8 cellular contexts compared by ENCODE assay signal in the genomic region with DNA sequence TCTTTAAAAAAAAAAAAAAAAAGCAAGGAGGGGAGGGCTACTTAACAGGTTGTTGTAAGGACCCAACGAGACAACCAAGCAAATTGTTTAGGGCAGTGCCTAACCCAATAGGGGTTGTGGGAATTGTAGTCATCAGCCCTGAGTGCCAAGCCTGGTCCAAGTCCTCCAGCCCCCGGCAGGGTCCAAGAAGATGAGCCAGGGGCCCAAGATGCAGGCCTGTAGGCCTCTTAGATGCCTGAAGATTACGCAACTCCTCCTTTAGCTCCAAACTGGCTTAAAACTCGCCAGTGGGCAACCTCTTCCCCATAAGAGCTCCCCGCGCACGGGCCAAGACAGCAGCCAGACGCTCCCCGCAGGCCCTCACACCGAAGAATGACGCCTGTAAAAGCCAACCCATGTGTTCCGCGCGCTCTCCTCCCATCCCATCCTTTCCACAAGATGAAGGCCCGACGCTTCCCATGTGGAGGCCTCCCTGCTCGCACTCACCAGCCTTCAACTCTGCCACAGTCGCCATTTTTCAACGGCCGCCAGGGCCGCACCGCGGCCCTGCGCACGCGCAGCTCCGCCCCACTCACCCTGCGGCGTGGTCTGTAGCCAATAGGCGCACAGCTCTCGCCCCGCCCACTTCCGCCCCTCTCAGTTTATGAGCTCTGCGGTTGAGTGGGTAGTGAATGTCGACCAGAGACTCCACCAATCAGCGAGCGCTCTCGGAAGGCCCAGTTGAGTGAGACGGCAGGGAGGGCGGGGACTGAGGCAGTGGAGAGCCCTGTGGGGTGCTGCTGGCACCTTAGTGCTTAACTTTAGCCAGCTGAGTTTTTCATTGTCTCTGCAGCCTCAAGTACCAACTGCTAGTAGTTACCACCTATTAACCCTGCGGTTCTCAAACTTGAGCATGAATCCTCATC. TPM values are rescaled to one million over a fixed set of nuclear protein-coding genes. Genes with fewer than 3 reads are reported as not detected.
DNase-seq lines count a peak whose midpoint lies in the region; ATAC-seq, FAIRE-seq and TF ChIP-seq lines count a peak whose summit lies in the region.

TSS of gene CEP20 (minus strand) at position 532 of the 905 bp plus-strand sequence. CDS start at position 514, 18 bp downstream.

- ATAC-seq in HG03457 (IDR thresholded peaks at IDR 0.05; ENCODE audit: unreplicated experiment) (peak; percentile 94), left colon (peak; percentile 99)

- H3K27me3 ChIP-seq in BJ (ENCODE audit: control insufficient read depth, insufficient read depth, low read length), result no peaks in the 10 kb centered on the region
- H3K27me3 ChIP-seq in colonic mucosa, result no peaks in the 10 kb centered on the region

- peak within 1 kb of the TSS; percentile 71 to 96 for H3K9ac ChIP-seq in colonic mucosa (ENCODE audit: low read depth in 2 of 2, low read length in 2 of 2)

- TF ChIP-seq CTCF in BJ (IDR thresholded peaks at IDR 0.05; ENCODE audit: insufficient read depth, low read depth, low read length) (peak; percentile 23; the same call in 1 of the 2 replicates), colonic mucosa (IDR thresholded peaks at IDR 0.05) (no peak)

- CTCF ChIA-PET in BJ (lab: Yijun Ruan, JAX), result interaction anchor here (0.8 to 2.4 kb wide), 5 partner anchors 9 to 239 kb away, joined by 3 to 9 read pairs (median 5); no protein-coding TSS in a partner anchor

- H3K36me3 ChIP-seq in BJ (ENCODE audit: control insufficient read depth, insufficient read depth, low read length) (no peaks in the 10 kb centered on the region), colonic mucosa (no peaks in the 10 kb centered on the region)

- H3K4me3 ChIP-seq in BJ (ENCODE audit: low read depth, low read length), result peak within 1 kb of the TSS; percentile 78
- H3K4me3 ChIP-seq in colonic mucosa, result peak within 1 kb of the TSS; percentile 90

- intact Hi-C loops in colonic mucosa (cut with DNase I), result no loop called here
- intact Hi-C loops in left colon (cut with DNase I, micrococcal nuclease), result no loop called here

- H3K27ac ChIP-seq in colonic mucosa, result peak within 1 kb of the TSS; percentile 73

- H3K4me1 ChIP-seq in colonic mucosa, result peaks cover 5% of the 10 kb centered on the region

- peak; percentile 90 for DNase-seq in BJ (ENCODE audit: low read depth)
- DNase-seq in GM19239 (ENCODE audit: insufficient read length, low spot score), result peak; percentile 93
- peak; percentile 96 for DNase-seq in NCI-H524 treated with DMSO at 0.1 percent for 48 hours (lab: John Stamatoyannopoulos, UW)
- DNase-seq in activated CD4-positive, alpha-beta T cell treated with anti-CD3 and anti-CD28 coated beads for 4 hours, result peak; percentile 100
- DNase-seq in colonic mucosa, result peak; percentile 100
- DNase-seq in left colon, result peak; percentile 100
- DNase-seq in stimulated activated CD4-positive, alpha-beta T cell treated with anti-CD3 and anti-CD28 coated beads, Interleukin-1b, Interleukin-23, amount 100 ng/mL, for 48 hours, result peak; percentile 100

- FAIRE-seq in GM19239 (lab: Jason Lieb, UNC), result peak; percentile 97

- H3K9me3 ChIP-seq in colonic mucosa, result no peaks in the 10 kb centered on the region

- POLR2A ChIA-PET in BJ (lab: Charles Lee), result interaction anchor here (0.6 to 0.9 kb wide), 3 partner anchors 9 to 1478 kb away, joined by 3 to 8 read pairs (median 5); no protein-coding TSS in a partner anchor

RNA-seq across cellular contexts. Expression of gene CEP20, which starts in this region (rescaled TPM):
- 23.6 and 41.2 TPM in 2 replicates for polyA plus RNA-seq in BJ (2011; rRNA removed)
- 8.9 and 12.5 TPM in 2 replicates for polyA minus RNA-seq in BJ (2011; rRNA and poly(A)+ RNA removed)
- 10 to 100 TPM; 23.3 to 31.0 TPM for total RNA-seq in colonic mucosa
- total RNA-seq in left colon, result 10 to 100 TPM; 18.9 to 22.6 TPM

Comparison
In these comparisons a context has a peak if more than half of its experiments do, and no peak if none do; other contexts are left out.
1. Peak in every context shown above with its lines: DNase-seq, ATAC-seq, H3K4me3 ChIP-seq and H3K27ac ChIP-seq.